In the genomic region with DNA sequence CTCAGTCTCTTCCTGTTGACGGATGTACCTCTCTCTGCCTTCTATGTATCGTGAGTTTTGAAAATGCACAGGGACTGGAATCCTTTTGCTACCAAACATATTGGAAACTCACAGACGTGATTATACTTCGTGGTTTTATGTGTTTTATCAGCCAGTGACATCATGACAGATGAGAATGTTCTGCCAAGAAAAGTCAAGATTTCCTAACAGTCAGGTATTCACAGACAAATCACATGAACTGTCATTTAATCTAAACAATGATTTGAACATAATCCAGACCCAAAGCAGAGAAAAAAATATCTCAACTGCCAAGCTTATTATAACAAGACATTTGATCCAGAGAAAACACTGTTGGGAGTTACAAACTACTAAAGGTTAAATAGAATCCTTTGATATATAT, we compare ENCODE assay signal across 18 cellular contexts.
DNase-seq lines count a peak whose midpoint lies in the region; ATAC-seq, FAIRE-seq and TF ChIP-seq lines count a peak whose summit lies in the region.
"Had no signal": no experiment of that assay in that cellular context is flagged by ENCODE, and none has a peak within 500 bp of the region (broad histone marks: within the 10 kb centered on the region; RNA-seq: fewer than 3 reads in every experiment).

No MANE protein-coding gene starts in this region.

- no peak overlapping the region for H3K4me3 ChIP-seq in bronchial epithelial cell (ENCODE audit: low read depth, low read length)
- no peak overlapping the region for H3K4me3 ChIP-seq in fibroblast of villous mesenchyme (ENCODE audit: low read depth, low read length)
- H3K4me3 ChIP-seq in sigmoid colon: no peak overlapping the region
- H3K4me3 ChIP-seq in endodermal cell (ENCODE audit: low read length): no peak overlapping the region
- H3K4me3 ChIP-seq: PC-9, SJSA1 had no signal

- WGBS in sigmoid colon, 2 donors: 57% methylated on average over 4 of the region's 4 CpGs
- 82 to 91% methylated on average over 4 of the region's 4 CpGs for WGBS in endodermal cell (ENCODE audit: insufficient coverage in 1 of 2, insufficient read length in 1 of 2), 2 experiments

- no peak overlapping the region for H3K4me3 Mint-ChIP-seq in endodermal cell
- H3K4me3 Mint-ChIP-seq: B cell; CD4-positive, alpha-beta T cell; HFFc6 had no signal

- no peak for TF ChIP-seq POLR2A in sigmoid colon (IDR thresholded peaks at IDR 0.05)

- peaks cover 65% of the 10 kb centered on the region for H3K9me3 Mint-ChIP-seq in endodermal cell

- no peaks in the 10 kb centered on the region for H3K36me3 Mint-ChIP-seq in endodermal cell (ENCODE audit: low read depth)

- TF ChIP-seq CTCF in bronchial epithelial cell (IDR thresholded peaks at IDR 0.05; ENCODE audit: insufficient read depth, low read length, severe bottlenecking) (no peak), fibroblast of villous mesenchyme (IDR thresholded peaks at IDR 0.05; ENCODE audit: insufficient read depth, low read depth, low read length) (no peak), sigmoid colon (IDR thresholded peaks at IDR 0.05) (no peak), endodermal cell (conservative IDR thresholded peaks at IDR 0.05) (no peak)

- H3K4me1 ChIP-seq in sigmoid colon (peaks cover 0 to 15% (median 11%) of the 10 kb centered on the region in 4 donors), endodermal cell (ENCODE audit: control insufficient read depth, insufficient read depth, low read length) (no peaks in the 10 kb centered on the region)
- H3K4me1 ChIP-seq: SJSA1 had no signal

- H3K27me3 Mint-ChIP-seq in endodermal cell (ENCODE audit: insufficient read depth): peaks cover 17% of the 10 kb centered on the region
- H3K27me3 Mint-ChIP-seq: B cell; CD4-positive, alpha-beta T cell had no signal

- DNase-seq in SK-N-DZ (ENCODE audit: low spot score) (peak; percentile 48), bronchial epithelial cell (ENCODE audit: low read depth) (peak; percentile 7), fibroblast of villous mesenchyme (ENCODE audit: low read depth) (peak; percentile 71), sigmoid colon (no peak), left ventricle myocardium superior (no peak), endodermal cell (no peak)
- DNase-seq: CD4-positive, alpha-beta T cell; EL; HFFc6; KG1; NCI-H1694; NCI-H345; NCI-H748 treated with DMSO at 0.1 percent for 48 hours; PC-9 had no signal

- H3K27ac ChIP-seq in sigmoid colon (peak overlapping the region in 3 of 4 donors; percentile 16 to 43 (median 43)), endodermal cell (ENCODE audit: low read depth, low read length) (no peak overlapping the region)
- H3K27ac ChIP-seq: PC-9, SJSA1 had no signal

- no peak overlapping the region for H3K9ac ChIP-seq in endodermal cell (ENCODE audit: extremely low read depth, low read length, poor library complexity, severe bottlenecking)

- ATAC-seq in left ventricle myocardium superior: no peak
- ATAC-seq in HG02588 (IDR thresholded peaks at IDR 0.05; ENCODE audit: unreplicated experiment): no peak

- H3K27ac Mint-ChIP-seq in endodermal cell: no peak overlapping the region
- H3K27ac Mint-ChIP-seq: B cell; CD4-positive, alpha-beta T cell; HFFc6 had no signal

- H3K9me3 ChIP-seq in sigmoid colon (peaks cover 0 to 1% (median 0%) of the 10 kb centered on the region in 4 donors), endodermal cell (ENCODE audit: control insufficient read depth, low read length) (no peaks in the 10 kb centered on the region)
- H3K9me3 ChIP-seq: SJSA1 had no signal

- H3K4me1 Mint-ChIP-seq in endodermal cell: no peaks in the 10 kb centered on the region
- H3K4me1 Mint-ChIP-seq: B cell had no signal

- FAIRE-seq in bronchial epithelial cell (lab: Jason Lieb, UNC): no peak
- FAIRE-seq: H54 had no signal

- intact Hi-C loops in sigmoid colon (cut with DNase I) (no loop called here), left ventricle myocardium superior (cut with micrococcal nuclease) (no loop called here)

- peak in 1 of 4 donors; percentile 23 for TF ChIP-seq EP300 in sigmoid colon (IDR thresholded peaks at IDR 0.05)

- no peaks in the 10 kb centered on the region for H3K27me3 ChIP-seq in bronchial epithelial cell (ENCODE audit: control insufficient read depth, insufficient read depth, low read length)
- H3K27me3 ChIP-seq in sigmoid colon: no peaks in the 10 kb centered on the region
- no peaks in the 10 kb centered on the region for H3K27me3 ChIP-seq in endodermal cell (ENCODE audit: control insufficient read depth, insufficient read depth, low read length, poor library complexity, severe bottlenecking)
- H3K27me3 ChIP-seq: SJSA1 had no signal

- H3K36me3 ChIP-seq in bronchial epithelial cell (ENCODE audit: control insufficient read depth, insufficient read depth, low read length): no peaks in the 10 kb centered on the region
- no peaks in the 10 kb centered on the region for H3K36me3 ChIP-seq in sigmoid colon
- no peaks in the 10 kb centered on the region for H3K36me3 ChIP-seq in endodermal cell (ENCODE audit: control insufficient read depth, insufficient read depth, low read length)
- H3K36me3 ChIP-seq: SJSA1 had no signal

Comparison
In these comparisons a context has a peak if more than half of its experiments do, and no peak if none do; other contexts are left out.
1. DNase-seq: peak in SK-N-DZ (single experiment), bronchial epithelial cell (single experiment) and fibroblast of villous mesenchyme (single experiment); none in sigmoid colon (single experiment), left ventricle myocardium superior (single experiment) and endodermal cell (single experiment).